In genomic region chr11:95789506-95790122, GRCh38 we compare ENCODE assay signal across 1 cellular context.
A peak's percentile ranks its signal among the peaks of the same experiment; 100 is the strongest.
TF ChIP-seq lines count a peak whose summit lies in the region.

TSS of gene FAM76B (minus strand) at chr11:95789782. CDS start at chr11:95789478, 304 bp downstream.

TF ChIP-seq in HepG2, 621 proteins besides CTCF, POLR2A, EP300 and RAD21 (continued from another document and continues in another):
- TF ChIP-seq ZNF629 (CRISPR knock-in tag; conservative IDR thresholded peaks at IDR 0.05) (no peak), HNF1A (IDR thresholded peaks at IDR 0.05; ENCODE audit: low read depth) (no peak), HNF1A (CRISPR knock-in tag; IDR thresholded peaks at IDR 0.05; ENCODE audit: borderline replicate concordance) (0 out of 2 replicates have a peak, but pooled peaks have one; percentile 71), ZNF879 (CRISPR knock-in tag; IDR thresholded peaks at IDR 0.05) (no peak), KMT2A (CRISPR knock-in tag; IDR thresholded peaks at IDR 0.05) (peak; percentile 85), HOXA7 (CRISPR knock-in tag; IDR thresholded peaks at IDR 0.05) (no peak), MAFF (IDR thresholded peaks at IDR 0.05; ENCODE audit: low read depth, low read length) (no peak), ZBTB4 (CRISPR knock-in tag; IDR thresholded peaks at IDR 0.05; ENCODE audit: borderline replicate concordance) (no peak), ZKSCAN8 (CRISPR knock-in tag; IDR thresholded peaks at IDR 0.05; ENCODE audit: borderline replicate concordance) (peak; percentile 84; the same call in 1 of the 2 replicates), ZNF263 (CRISPR knock-in tag; IDR thresholded peaks at IDR 0.05) (no peak), E2F2 (CRISPR knock-in tag; IDR thresholded peaks at IDR 0.05; ENCODE audit: borderline replicate concordance) (peak; percentile 76; the same call in 1 of the 2 replicates), ZNF550 (CRISPR knock-in tag; IDR thresholded peaks at IDR 0.05; ENCODE audit: borderline replicate concordance) (no peak), ZNF678 (CRISPR knock-in tag; IDR thresholded peaks at IDR 0.05) (no peak), ZNF207 (IDR thresholded peaks at IDR 0.05; ENCODE audit: borderline replicate concordance) (no peak), HIVEP1 (CRISPR knock-in tag; IDR thresholded peaks at IDR 0.05) (peak; percentile 67; the same call in 1 of the 2 replicates), ZNF253 (CRISPR knock-in tag; IDR thresholded peaks at IDR 0.05; ENCODE audit: borderline replicate concordance) (peak; percentile 73; the same call in 1 of the 2 replicates), ZBTB44 (CRISPR knock-in tag; IDR thresholded peaks at IDR 0.05) (0 out of 2 replicates have a peak, but pooled peaks have one; percentile 78), ZNF264 (CRISPR knock-in tag; IDR thresholded peaks at IDR 0.05) (no peak; the same call in 1 of the 2 replicates), PRPF4 (IDR thresholded peaks at IDR 0.05; ENCODE audit: low read depth, low read length, poor library complexity, severe bottlenecking) (no peak), TOE1 (CRISPR knock-in tag; IDR thresholded peaks at IDR 0.05) (no peak), MAZ (IDR thresholded peaks at IDR 0.05; ENCODE audit: borderline replicate concordance, low read depth, low read length) (peak; percentile 78; the same call in 1 of the 2 replicates), MAZ (CRISPR knock-in tag; IDR thresholded peaks at IDR 0.05; ENCODE audit: low read depth) (peak; percentile 96), ZBTB10 (CRISPR knock-in tag; IDR thresholded peaks at IDR 0.05; ENCODE audit: borderline replicate concordance) (peak; percentile 25; the same call in 1 of the 2 replicates), SP5 (CRISPR knock-in tag; IDR thresholded peaks at IDR 0.05; ENCODE audit: borderline replicate concordance, low read depth) (peak; percentile 80), ZNF850 (CRISPR knock-in tag; conservative IDR thresholded peaks at IDR 0.05) (no peak), HMGA1 (CRISPR knock-in tag; conservative IDR thresholded peaks at IDR 0.05) (no peak), PATZ1 (CRISPR knock-in tag; IDR thresholded peaks at IDR 0.05) (peak; percentile 83)
- TF ChIP-seq, protein P1, sequence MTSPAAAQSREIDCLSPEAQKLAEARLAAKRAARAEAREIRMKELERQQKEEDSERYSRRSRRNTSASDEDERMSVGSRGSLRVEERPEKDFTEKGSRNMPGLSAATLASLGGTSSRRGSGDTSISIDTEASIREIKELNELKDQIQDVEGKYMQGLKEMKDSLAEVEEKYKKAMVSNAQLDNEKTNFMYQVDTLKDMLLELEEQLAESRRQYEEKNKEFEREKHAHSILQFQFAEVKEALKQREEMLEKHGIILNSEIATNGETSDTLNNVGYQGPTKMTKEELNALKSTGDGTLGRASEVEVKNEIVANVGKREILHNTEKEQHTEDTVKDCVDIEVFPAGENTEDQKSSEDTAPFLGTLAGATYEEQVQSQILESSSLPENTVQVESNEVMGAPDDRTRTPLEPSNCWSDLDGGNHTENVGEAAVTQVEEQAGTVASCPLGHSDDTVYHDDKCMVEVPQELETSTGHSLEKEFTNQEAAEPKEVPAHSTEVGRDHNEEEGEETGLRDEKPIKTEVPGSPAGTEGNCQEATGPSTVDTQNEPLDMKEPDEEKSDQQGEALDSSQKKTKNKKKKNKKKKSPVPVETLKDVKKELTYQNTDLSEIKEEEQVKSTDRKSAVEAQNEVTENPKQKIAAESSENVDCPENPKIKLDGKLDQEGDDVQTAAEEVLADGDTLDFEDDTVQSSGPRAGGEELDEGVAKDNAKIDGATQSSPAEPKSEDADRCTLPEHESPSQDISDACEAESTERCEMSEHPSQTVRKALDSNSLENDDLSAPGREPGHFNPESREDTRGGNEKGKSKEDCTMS (CRISPR knock-in tag; conservative IDR thresholded peaks at IDR 0.05): no peak
- TF ChIP-seq, protein P2, sequence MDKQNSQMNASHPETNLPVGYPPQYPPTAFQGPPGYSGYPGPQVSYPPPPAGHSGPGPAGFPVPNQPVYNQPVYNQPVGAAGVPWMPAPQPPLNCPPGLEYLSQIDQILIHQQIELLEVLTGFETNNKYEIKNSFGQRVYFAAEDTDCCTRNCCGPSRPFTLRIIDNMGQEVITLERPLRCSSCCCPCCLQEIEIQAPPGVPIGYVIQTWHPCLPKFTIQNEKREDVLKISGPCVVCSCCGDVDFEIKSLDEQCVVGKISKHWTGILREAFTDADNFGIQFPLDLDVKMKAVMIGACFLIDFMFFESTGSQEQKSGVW (CRISPR knock-in tag; IDR thresholded peaks at IDR 0.05; ENCODE audit: borderline replicate concordance): no peak
- TF ChIP-seq, protein P3, sequence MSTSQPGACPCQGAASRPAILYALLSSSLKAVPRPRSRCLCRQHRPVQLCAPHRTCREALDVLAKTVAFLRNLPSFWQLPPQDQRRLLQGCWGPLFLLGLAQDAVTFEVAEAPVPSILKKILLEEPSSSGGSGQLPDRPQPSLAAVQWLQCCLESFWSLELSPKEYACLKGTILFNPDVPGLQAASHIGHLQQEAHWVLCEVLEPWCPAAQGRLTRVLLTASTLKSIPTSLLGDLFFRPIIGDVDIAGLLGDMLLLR (CRISPR knock-in tag; IDR thresholded peaks at IDR 0.05): peak; percentile 73
- TF ChIP-seq, protein P4, sequence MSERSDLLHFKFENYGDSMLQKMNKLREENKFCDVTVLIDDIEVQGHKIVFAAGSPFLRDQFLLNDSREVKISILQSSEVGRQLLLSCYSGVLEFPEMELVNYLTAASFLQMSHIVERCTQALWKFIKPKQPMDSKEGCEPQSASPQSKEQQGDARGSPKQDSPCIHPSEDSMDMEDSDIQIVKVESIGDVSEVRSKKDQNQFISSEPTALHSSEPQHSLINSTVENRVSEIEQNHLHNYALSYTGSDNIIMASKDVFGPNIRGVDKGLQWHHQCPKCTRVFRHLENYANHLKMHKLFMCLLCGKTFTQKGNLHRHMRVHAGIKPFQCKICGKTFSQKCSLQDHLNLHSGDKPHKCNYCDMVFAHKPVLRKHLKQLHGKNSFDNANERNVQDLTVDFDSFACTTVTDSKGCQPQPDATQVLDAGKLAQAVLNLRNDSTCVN (CRISPR knock-in tag; IDR thresholded peaks at IDR 0.05; ENCODE audit: borderline replicate concordance): peak; percentile 85
